In genomic region chr9:101465330-101465915, GRCh38 we compare ENCODE assay signal across 8 cellular contexts. TPM values are rescaled to one million over a fixed set of nuclear protein-coding genes. Genes with fewer than 3 reads are reported as not detected.
A peak's percentile ranks its signal among the peaks of the same experiment; 100 is the strongest.
DNase-seq lines count a peak whose midpoint lies in the region; ATAC-seq and TF ChIP-seq lines count a peak whose summit lies in the region.

No MANE protein-coding gene starts in this region.

- H3K27me3 ChIP-seq in prostate gland (replicated peaks; ENCODE audit: insufficient read depth), result no peaks in the 10 kb centered on the region
- H3K27me3 ChIP-seq in MM.1S (replicated peaks; ENCODE audit: insufficient read depth, low read length), result no peaks in the 10 kb centered on the region

- no peak for TF ChIP-seq POLR2A in prostate gland (IDR thresholded peaks at IDR 0.05)

- no peaks in the 10 kb centered on the region for H3F3A ChIP-seq in MM.1S (ENCODE audit: insufficient read depth, low read length)

- peak; percentile 74 for TF ChIP-seq CTCF in AG10803 (conservative IDR thresholded peaks at IDR 0.05; ENCODE audit: low read length)
- TF ChIP-seq CTCF in fibroblast of pulmonary artery (IDR thresholded peaks at IDR 0.05; ENCODE audit: low read length, missing control alignments), result peak; percentile 45
- TF ChIP-seq CTCF in prostate gland (IDR thresholded peaks at IDR 0.05), result peak in 3 of 4 experiments; percentile 36 to 57 (median 55)
- no peak for TF ChIP-seq CTCF in MM.1S (IDR thresholded peaks at IDR 0.05; ENCODE audit: low read length)

- intact Hi-C loops in prostate gland (cut with DNase I), result no loop called here

- H3K9me2 ChIP-seq in MM.1S (replicated peaks; ENCODE audit: insufficient read depth, low read length), result no peaks in the 10 kb centered on the region

- H3K36me3 ChIP-seq in prostate gland, result no peaks in the 10 kb centered on the region
- H3K36me3 ChIP-seq in MM.1S (replicated peaks; ENCODE audit: insufficient read depth, low read length), result no peaks in the 10 kb centered on the region

- no peaks in the 10 kb centered on the region for H4K20me1 ChIP-seq in MM.1S (ENCODE audit: insufficient read depth, low read length)

- H3K27ac ChIP-seq in prostate gland, result no peak overlapping the region
- no peak overlapping the region for H3K27ac ChIP-seq in MM.1S (ENCODE audit: low read length)

- H3K4me2 ChIP-seq in MM.1S (ENCODE audit: low read depth, low read length), result no peak overlapping the region

- H3K9me3 ChIP-seq in prostate gland, result no peaks in the 10 kb centered on the region
- H3K9me3 ChIP-seq in MM.1S (replicated peaks; ENCODE audit: insufficient read depth, low read length), result no peaks in the 10 kb centered on the region

- DNase-seq in AG10803 (ENCODE audit: low read depth) (peak; percentile 86), HT1080 (ENCODE audit: low read depth) (peak; percentile 53), SHP77 (lab: John Stamatoyannopoulos, UW) (peak; percentile 21 to 41), fibroblast of pulmonary artery (ENCODE audit: low read depth) (peak; percentile 67), prostate gland (ENCODE audit: low spot score) (peak; percentile 71), MM.1S (no peak)
- no peak for DNase-seq in activated CD8-positive, alpha-beta memory T cell treated with anti-CD3 and anti-CD28 coated beads, Interleukin-2, amount 50 U/mL, for 48 hours

- H3K4me3 ChIP-seq in AG10803 (ENCODE audit: low read length) (no peak overlapping the region), fibroblast of pulmonary artery (replicated peaks; ENCODE audit: low read depth, low read length) (no peak overlapping the region), prostate gland (no peak overlapping the region), MM.1S (ENCODE audit: low read length) (no peak overlapping the region)

- WGBS in prostate gland, result 25% methylated on average over 6 of the region's 6 CpGs

- ATAC-seq in GM18502 (IDR thresholded peaks at IDR 0.05; ENCODE audit: poor library complexity, unreplicated experiment), result no peak

- H3K9ac ChIP-seq in MM.1S (ENCODE audit: low read length), result no peak overlapping the region

- no peak overlapping the region for H2AFZ ChIP-seq in MM.1S (ENCODE audit: low read length)

- no peaks in the 10 kb centered on the region for H3K79me2 ChIP-seq in MM.1S (ENCODE audit: low read length)

- H3K4me1 ChIP-seq in prostate gland (replicated peaks) (no peaks in the 10 kb centered on the region), MM.1S (ENCODE audit: low read length) (no peaks in the 10 kb centered on the region)

RNA-seq across cellular contexts. Expression of gene ALDOB, which starts 29.8 kb away (rescaled TPM):
- total RNA-seq in HT1080 (2014; rRNA removed; shearing (Covaris generic)), result not detected in 2 replicates
- polyA plus RNA-seq in HT1080 (2015; cell fraction: cytosol; rRNA removed), result not detected in 2 replicates
- not detected in 2 replicates for polyA plus RNA-seq in HT1080 (2015; cell fraction: nucleus; rRNA removed)
- not detected for total RNA-seq in prostate gland

Comparison
In these comparisons a context has a peak if more than half of its experiments do, and no peak if none do; other contexts are left out.
1. DNase-seq: peak in AG10803 (single experiment), HT1080 (single experiment), SHP77 (2 of 2), fibroblast of pulmonary artery (single experiment) and prostate gland (single experiment); none in MM.1S (single experiment) and activated CD8-positive, alpha-beta memory T cell treated with anti-CD3 and anti-CD28 coated beads, Interleukin-2, amount 50 U/mL, for 48 hours (single experiment).